Comparison of ENCODE assay signal across 1 cellular context in the genomic region with DNA sequence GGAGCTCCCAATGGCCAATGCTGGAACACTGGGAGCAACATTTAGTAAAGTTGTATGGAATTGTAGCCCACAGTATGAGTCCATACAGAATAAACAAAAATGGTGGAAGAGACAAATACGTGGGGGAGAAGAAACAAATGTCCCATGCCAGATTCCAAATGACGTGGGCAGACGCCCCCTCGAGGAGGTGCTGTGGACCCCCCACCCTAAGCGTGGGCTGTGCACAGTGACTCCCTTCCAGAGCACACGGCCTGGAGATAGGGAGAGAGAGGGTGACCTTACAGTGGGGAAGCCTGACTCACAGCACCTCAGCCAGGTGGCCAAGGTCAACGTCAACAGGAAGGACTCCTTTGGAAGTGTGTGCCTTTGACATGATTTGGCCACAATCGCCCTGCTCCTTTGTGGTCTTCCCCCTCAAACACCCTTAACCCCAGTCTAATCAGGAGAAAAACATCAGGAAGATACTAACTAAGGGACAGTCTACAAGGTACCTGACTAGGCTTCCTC.
A peak's percentile ranks its signal among the peaks of the same experiment; 100 is the strongest.
TF ChIP-seq lines count a peak whose summit lies in the region.

No MANE protein-coding gene starts in this region.

TF ChIP-seq in HepG2, 621 proteins besides CTCF, POLR2A, EP300 and RAD21 (continued from another document):
- TF ChIP-seq, protein P1, sequence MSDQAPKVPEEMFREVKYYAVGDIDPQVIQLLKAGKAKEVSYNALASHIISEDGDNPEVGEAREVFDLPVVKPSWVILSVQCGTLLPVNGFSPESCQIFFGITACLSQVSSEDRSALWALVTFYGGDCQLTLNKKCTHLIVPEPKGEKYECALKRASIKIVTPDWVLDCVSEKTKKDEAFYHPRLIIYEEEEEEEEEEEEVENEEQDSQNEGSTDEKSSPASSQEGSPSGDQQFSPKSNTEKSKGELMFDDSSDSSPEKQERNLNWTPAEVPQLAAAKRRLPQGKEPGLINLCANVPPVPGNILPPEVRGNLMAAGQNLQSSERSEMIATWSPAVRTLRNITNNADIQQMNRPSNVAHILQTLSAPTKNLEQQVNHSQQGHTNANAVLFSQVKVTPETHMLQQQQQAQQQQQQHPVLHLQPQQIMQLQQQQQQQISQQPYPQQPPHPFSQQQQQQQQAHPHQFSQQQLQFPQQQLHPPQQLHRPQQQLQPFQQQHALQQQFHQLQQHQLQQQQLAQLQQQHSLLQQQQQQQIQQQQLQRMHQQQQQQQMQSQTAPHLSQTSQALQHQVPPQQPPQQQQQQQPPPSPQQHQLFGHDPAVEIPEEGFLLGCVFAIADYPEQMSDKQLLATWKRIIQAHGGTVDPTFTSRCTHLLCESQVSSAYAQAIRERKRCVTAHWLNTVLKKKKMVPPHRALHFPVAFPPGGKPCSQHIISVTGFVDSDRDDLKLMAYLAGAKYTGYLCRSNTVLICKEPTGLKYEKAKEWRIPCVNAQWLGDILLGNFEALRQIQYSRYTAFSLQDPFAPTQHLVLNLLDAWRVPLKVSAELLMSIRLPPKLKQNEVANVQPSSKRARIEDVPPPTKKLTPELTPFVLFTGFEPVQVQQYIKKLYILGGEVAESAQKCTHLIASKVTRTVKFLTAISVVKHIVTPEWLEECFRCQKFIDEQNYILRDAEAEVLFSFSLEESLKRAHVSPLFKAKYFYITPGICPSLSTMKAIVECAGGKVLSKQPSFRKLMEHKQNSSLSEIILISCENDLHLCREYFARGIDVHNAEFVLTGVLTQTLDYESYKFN (CRISPR knock-in tag; conservative IDR thresholded peaks at IDR 0.05), result no peak
- TF ChIP-seq, protein P2, sequence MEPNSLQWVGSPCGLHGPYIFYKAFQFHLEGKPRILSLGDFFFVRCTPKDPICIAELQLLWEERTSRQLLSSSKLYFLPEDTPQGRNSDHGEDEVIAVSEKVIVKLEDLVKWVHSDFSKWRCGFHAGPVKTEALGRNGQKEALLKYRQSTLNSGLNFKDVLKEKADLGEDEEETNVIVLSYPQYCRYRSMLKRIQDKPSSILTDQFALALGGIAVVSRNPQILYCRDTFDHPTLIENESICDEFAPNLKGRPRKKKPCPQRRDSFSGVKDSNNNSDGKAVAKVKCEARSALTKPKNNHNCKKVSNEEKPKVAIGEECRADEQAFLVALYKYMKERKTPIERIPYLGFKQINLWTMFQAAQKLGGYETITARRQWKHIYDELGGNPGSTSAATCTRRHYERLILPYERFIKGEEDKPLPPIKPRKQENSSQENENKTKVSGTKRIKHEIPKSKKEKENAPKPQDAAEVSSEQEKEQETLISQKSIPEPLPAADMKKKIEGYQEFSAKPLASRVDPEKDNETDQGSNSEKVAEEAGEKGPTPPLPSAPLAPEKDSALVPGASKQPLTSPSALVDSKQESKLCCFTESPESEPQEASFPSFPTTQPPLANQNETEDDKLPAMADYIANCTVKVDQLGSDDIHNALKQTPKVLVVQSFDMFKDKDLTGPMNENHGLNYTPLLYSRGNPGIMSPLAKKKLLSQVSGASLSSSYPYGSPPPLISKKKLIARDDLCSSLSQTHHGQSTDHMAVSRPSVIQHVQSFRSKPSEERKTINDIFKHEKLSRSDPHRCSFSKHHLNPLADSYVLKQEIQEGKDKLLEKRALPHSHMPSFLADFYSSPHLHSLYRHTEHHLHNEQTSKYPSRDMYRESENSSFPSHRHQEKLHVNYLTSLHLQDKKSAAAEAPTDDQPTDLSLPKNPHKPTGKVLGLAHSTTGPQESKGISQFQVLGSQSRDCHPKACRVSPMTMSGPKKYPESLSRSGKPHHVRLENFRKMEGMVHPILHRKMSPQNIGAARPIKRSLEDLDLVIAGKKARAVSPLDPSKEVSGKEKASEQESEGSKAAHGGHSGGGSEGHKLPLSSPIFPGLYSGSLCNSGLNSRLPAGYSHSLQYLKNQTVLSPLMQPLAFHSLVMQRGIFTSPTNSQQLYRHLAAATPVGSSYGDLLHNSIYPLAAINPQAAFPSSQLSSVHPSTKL (CRISPR knock-in tag; IDR thresholded peaks at IDR 0.05), result peak; percentile 40; the same call in 1 of the 2 replicates
- TF ChIP-seq, protein P3, sequence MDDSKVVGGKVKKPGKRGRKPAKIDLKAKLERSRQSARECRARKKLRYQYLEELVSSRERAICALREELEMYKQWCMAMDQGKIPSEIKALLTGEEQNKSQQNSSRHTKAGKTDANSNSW (CRISPR knock-in tag; IDR thresholded peaks at IDR 0.05; ENCODE audit: borderline replicate concordance), result no peak
- TF ChIP-seq ZSCAN22 (CRISPR knock-in tag; IDR thresholded peaks at IDR 0.05), result no peak
- TF ChIP-seq, protein P4, sequence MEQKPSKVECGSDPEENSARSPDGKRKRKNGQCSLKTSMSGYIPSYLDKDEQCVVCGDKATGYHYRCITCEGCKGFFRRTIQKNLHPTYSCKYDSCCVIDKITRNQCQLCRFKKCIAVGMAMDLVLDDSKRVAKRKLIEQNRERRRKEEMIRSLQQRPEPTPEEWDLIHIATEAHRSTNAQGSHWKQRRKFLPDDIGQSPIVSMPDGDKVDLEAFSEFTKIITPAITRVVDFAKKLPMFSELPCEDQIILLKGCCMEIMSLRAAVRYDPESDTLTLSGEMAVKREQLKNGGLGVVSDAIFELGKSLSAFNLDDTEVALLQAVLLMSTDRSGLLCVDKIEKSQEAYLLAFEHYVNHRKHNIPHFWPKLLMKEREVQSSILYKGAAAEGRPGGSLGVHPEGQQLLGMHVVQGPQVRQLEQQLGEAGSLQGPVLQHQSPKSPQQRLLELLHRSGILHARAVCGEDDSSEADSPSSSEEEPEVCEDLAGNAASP (CRISPR knock-in tag; IDR thresholded peaks at IDR 0.05; ENCODE audit: borderline replicate concordance), result peak; percentile 27; the same call in 1 of the 2 replicates
- TF ChIP-seq NR2F6 (IDR thresholded peaks at IDR 0.05), result no peak
- peak; percentile 45; the same call in 1 of the 2 replicates for TF ChIP-seq NR2F6 (CRISPR knock-in tag; IDR thresholded peaks at IDR 0.05)
- TF ChIP-seq, protein P5, sequence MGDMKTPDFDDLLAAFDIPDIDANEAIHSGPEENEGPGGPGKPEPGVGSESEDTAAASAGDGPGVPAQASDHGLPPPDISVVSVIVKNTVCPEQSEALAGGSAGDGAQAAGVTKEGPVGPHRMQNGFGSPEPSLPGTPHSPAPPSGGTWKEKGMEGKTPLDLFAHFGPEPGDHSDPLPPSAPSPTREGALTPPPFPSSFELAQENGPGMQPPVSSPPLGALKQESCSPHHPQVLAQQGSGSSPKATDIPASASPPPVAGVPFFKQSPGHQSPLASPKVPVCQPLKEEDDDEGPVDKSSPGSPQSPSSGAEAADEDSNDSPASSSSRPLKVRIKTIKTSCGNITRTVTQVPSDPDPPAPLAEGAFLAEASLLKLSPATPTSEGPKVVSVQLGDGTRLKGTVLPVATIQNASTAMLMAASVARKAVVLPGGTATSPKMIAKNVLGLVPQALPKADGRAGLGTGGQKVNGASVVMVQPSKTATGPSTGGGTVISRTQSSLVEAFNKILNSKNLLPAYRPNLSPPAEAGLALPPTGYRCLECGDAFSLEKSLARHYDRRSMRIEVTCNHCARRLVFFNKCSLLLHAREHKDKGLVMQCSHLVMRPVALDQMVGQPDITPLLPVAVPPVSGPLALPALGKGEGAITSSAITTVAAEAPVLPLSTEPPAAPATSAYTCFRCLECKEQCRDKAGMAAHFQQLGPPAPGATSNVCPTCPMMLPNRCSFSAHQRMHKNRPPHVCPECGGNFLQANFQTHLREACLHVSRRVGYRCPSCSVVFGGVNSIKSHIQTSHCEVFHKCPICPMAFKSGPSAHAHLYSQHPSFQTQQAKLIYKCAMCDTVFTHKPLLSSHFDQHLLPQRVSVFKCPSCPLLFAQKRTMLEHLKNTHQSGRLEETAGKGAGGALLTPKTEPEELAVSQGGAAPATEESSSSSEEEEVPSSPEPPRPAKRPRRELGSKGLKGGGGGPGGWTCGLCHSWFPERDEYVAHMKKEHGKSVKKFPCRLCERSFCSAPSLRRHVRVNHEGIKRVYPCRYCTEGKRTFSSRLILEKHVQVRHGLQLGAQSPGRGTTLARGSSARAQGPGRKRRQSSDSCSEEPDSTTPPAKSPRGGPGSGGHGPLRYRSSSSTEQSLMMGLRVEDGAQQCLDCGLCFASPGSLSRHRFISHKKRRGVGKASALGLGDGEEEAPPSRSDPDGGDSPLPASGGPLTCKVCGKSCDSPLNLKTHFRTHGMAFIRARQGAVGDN (CRISPR knock-in tag; IDR thresholded peaks at IDR 0.05), result peak; percentile 25; the same call in 1 of the 2 replicates
- TF ChIP-seq FOXO1 (CRISPR knock-in tag; IDR thresholded peaks at IDR 0.05), result peak; percentile 21; the same call in 1 of the 2 replicates
- peak; percentile 40; the same call in 1 of the 2 replicates for TF ChIP-seq ETV5 (CRISPR knock-in tag; IDR thresholded peaks at IDR 0.05; ENCODE audit: borderline replicate concordance)
